8 cellular contexts compared by ENCODE assay signal in genomic region chr10:96586419-96587254, GRCh38. TPM values are rescaled to one million over a fixed set of nuclear protein-coding genes. Genes with fewer than 3 reads are reported as not detected.
A peak's percentile ranks its signal among the peaks of the same experiment; 100 is the strongest.
DNase-seq lines count a peak whose midpoint lies in the region; ATAC-seq and TF ChIP-seq lines count a peak whose summit lies in the region.

TM9SF3 (minus strand) TSS chr10:96587012; CDS start chr10:96586835, 177 bp downstream.

- H3K4me2 ChIP-seq in SU-DHL-6 (ENCODE audit: low read depth, low read length, poor library complexity, severe bottlenecking) (peak within 1 kb of the TSS; percentile 99), trophoblast cell (ENCODE audit: low read length) (peak within 1 kb of the TSS; percentile 98)

- POLR2A ChIA-PET in activated naive CD8-positive, alpha-beta T cell treated with anti-CD3 and anti-CD28 coated beads, Interleukin-2, amount 10 ng/mL, durations not matched to agents 7 days and 5 days (lab: Charles Lee), result interaction anchor here (0.6 to 1.5 kb wide), 6 partner anchors 9 to 430 kb away, joined by 3 to 4 read pairs (median 4); partner anchors contain the start of genes LCOR and TLL2

- no peak within 1 kb of the TSS for H3K23ac ChIP-seq in trophoblast cell (ENCODE audit: low read length)

- peaks cover 26% of the 10 kb centered on the region for H3K4me1 Mint-ChIP-seq in activated naive CD8-positive, alpha-beta T cell treated with anti-CD3 and anti-CD28 coated beads, Interleukin-2, amount 10 ng/mL, durations not matched to agents 7 days and 5 days

- ATAC-seq in activated naive CD8-positive, alpha-beta T cell treated with anti-CD3 and anti-CD28 coated beads, Interleukin-2, amount 10 ng/mL, durations not matched to agents 7 days and 5 days (ENCODE audit: low read depth), result peak; percentile 86

- peak within 1 kb of the TSS; percentile 57 for H2BK12ac ChIP-seq in trophoblast cell (ENCODE audit: low read length)

- peak within 1 kb of the TSS; percentile 92 for H3K4me3 Mint-ChIP-seq in activated naive CD8-positive, alpha-beta T cell treated with anti-CD3 and anti-CD28 coated beads, Interleukin-2, amount 10 ng/mL, durations not matched to agents 7 days and 5 days

- peak within 1 kb of the TSS; percentile 95 for H3K27ac Mint-ChIP-seq in activated naive CD8-positive, alpha-beta T cell treated with anti-CD3 and anti-CD28 coated beads, Interleukin-2, amount 10 ng/mL, durations not matched to agents 7 days and 5 days

- H3K4me1 ChIP-seq in cardiac muscle cell (ENCODE audit: low read depth), result peaks cover 25% of the 10 kb centered on the region
- peaks cover 2 to 5% of the 10 kb centered on the region in 2 experiments for H3K4me1 ChIP-seq in trophoblast cell (ENCODE audit: control insufficient read depth in 1 of 2, insufficient read depth in 2 of 2, low read length in 2 of 2)
- H3K4me1 ChIP-seq in tibial nerve, result peaks cover 0 to 57% (median 24%) of the 10 kb centered on the region in 4 donors

- H4K12ac ChIP-seq in trophoblast cell (ENCODE audit: low read depth, low read length), result peak within 1 kb of the TSS; percentile 99

- H3K18ac ChIP-seq in trophoblast cell (ENCODE audit: low read length), result peak within 1 kb of the TSS; percentile 96

- H3K36me3 ChIP-seq in SU-DHL-6 (ENCODE audit: low read length), result no peaks in the 10 kb centered on the region
- H3K36me3 ChIP-seq in cardiac muscle cell, result no peaks in the 10 kb centered on the region
- H3K36me3 ChIP-seq in trophoblast cell (ENCODE audit: control insufficient read depth in 1 of 2, insufficient read depth in 2 of 2, low read length in 2 of 2), result peaks cover 0 to 1% of the 10 kb centered on the region in 2 experiments
- no peaks in the 10 kb centered on the region for H3K36me3 ChIP-seq in tibial nerve

- peaks cover 14% of the 10 kb centered on the region for H3K79me1 ChIP-seq in trophoblast cell (ENCODE audit: low read length)

- H3K9me3 ChIP-seq in SU-DHL-6 (ENCODE audit: insufficient read depth, low read length) (no peaks in the 10 kb centered on the region), cardiac muscle cell (ENCODE audit: low read depth) (no peaks in the 10 kb centered on the region), trophoblast cell (ENCODE audit: insufficient read depth, low read depth, low read length) (no peaks in the 10 kb centered on the region), tibial nerve (no peaks in the 10 kb centered on the region)

- in situ Hi-C loops in G401 (cut with HindIII; ENCODE audit: low sequenced_read_pairs), result no loop called here

- no CpG with 5 or more reads among the region's 107 CpGs for WGBS in trophoblast cell (ENCODE audit: extremely low coverage, insufficient coverage, insufficient read length)
- WGBS in tibial nerve, 2 donors, result 1% methylated on average over 32 to 67 of the region's 107 CpGs

- H3K79me2 ChIP-seq in SU-DHL-6 (ENCODE audit: insufficient read depth, low read length) (peaks cover 50% of the 10 kb centered on the region), trophoblast cell (ENCODE audit: control insufficient read depth, insufficient read depth, low read length, poor library complexity) (peaks cover 20% of the 10 kb centered on the region)

- H3K14ac ChIP-seq in trophoblast cell (ENCODE audit: low read length), result peak within 1 kb of the TSS; percentile 99

- H2BK5ac ChIP-seq in trophoblast cell (ENCODE audit: low read depth, low read length, poor library complexity), result peak within 1 kb of the TSS; percentile 97

- peak within 1 kb of the TSS; percentile 96 for H2BK120ac ChIP-seq in trophoblast cell (ENCODE audit: insufficient read depth, low read length, poor library complexity)

- H3K9me3 Mint-ChIP-seq in activated naive CD8-positive, alpha-beta T cell treated with anti-CD3 and anti-CD28 coated beads, Interleukin-2, amount 10 ng/mL, durations not matched to agents 7 days and 5 days, result no peaks in the 10 kb centered on the region

- H3K27me3 ChIP-seq in SU-DHL-6 (ENCODE audit: low read length) (no peaks in the 10 kb centered on the region), cardiac muscle cell (no peaks in the 10 kb centered on the region), trophoblast cell (ENCODE audit: insufficient read depth, low read length) (no peaks in the 10 kb centered on the region), tibial nerve (no peaks in the 10 kb centered on the region)

- TF ChIP-seq CTCF in SU-DHL-6 (IDR thresholded peaks at IDR 0.05; ENCODE audit: insufficient read depth, low read length, poor library complexity, severe bottlenecking), result no peak
- no peak for TF ChIP-seq CTCF in cardiac muscle cell (IDR thresholded peaks at IDR 0.05; ENCODE audit: low read depth, low read length)
- peak in 2 of 5 experiments; percentile 50 to 53 for TF ChIP-seq CTCF in tibial nerve (IDR thresholded peaks at IDR 0.05)

- peak; percentile 88 for DNase-seq in G401 (ENCODE audit: low spot score)
- DNase-seq in H4 (ENCODE audit: low spot score), result peak; percentile 85
- DNase-seq in M059J (ENCODE audit: low read depth), result peak; percentile 88
- DNase-seq in activated naive CD8-positive, alpha-beta T cell treated with anti-CD3 and anti-CD28 coated beads, Interleukin-2, amount 10 ng/mL, durations not matched to agents 7 days and 5 days, result peak; percentile 92
- DNase-seq in cardiac muscle cell (ENCODE audit: low read depth in 1 of 2, low spot score in 1 of 2), result peak; percentile 93 to 95
- peak; percentile 79 to 87 for DNase-seq in trophoblast cell
- DNase-seq in tibial nerve (ENCODE audit: low spot score in 2 of 2), result peak; percentile 87 to 89

- TF ChIP-seq POLR2A in tibial nerve (IDR thresholded peaks at IDR 0.05), result peak; percentile 97

- H3K9me2 ChIP-seq in SU-DHL-6 (replicated peaks; ENCODE audit: insufficient read depth, low read length), result no peaks in the 10 kb centered on the region

- peak within 1 kb of the TSS; percentile 91 for H3K9ac ChIP-seq in SU-DHL-6 (ENCODE audit: low read length)
- peak within 1 kb of the TSS; percentile 100 for H3K9ac ChIP-seq in trophoblast cell (ENCODE audit: low read length)

- H3K36me3 Mint-ChIP-seq in activated naive CD8-positive, alpha-beta T cell treated with anti-CD3 and anti-CD28 coated beads, Interleukin-2, amount 10 ng/mL, durations not matched to agents 7 days and 5 days, result peaks cover 12% of the 10 kb centered on the region

- H3K27ac ChIP-seq in SU-DHL-6 (ENCODE audit: low read depth, low read length), result peak within 1 kb of the TSS; percentile 85
- peak within 1 kb of the TSS; percentile 99 for H3K27ac ChIP-seq in cardiac muscle cell
- H3K27ac ChIP-seq in trophoblast cell (ENCODE audit: low read depth, low read length), result peak within 1 kb of the TSS; percentile 99
- peak within 1 kb of the TSS; percentile 93 to 99 (median 94) for H3K27ac ChIP-seq in tibial nerve

- no peaks in the 10 kb centered on the region for H3K27me3 Mint-ChIP-seq in activated naive CD8-positive, alpha-beta T cell treated with anti-CD3 and anti-CD28 coated beads, Interleukin-2, amount 10 ng/mL, durations not matched to agents 7 days and 5 days

- H2AK5ac ChIP-seq in trophoblast cell (ENCODE audit: low read length), result peak within 1 kb of the TSS; percentile 72

- peaks cover 5% of the 10 kb centered on the region; the same call in 1 of the 2 replicates for H4K20me1 ChIP-seq in SU-DHL-6 (ENCODE audit: low read depth, low read length)

- peak within 1 kb of the TSS; percentile 97 for H3K4ac ChIP-seq in trophoblast cell (ENCODE audit: low read depth, low read length)

- H4K8ac ChIP-seq in trophoblast cell (ENCODE audit: low read depth, low read length), result peak within 1 kb of the TSS; percentile 100

- peaks cover 46% of the 10 kb centered on the region for H3F3A ChIP-seq in SU-DHL-6 (ENCODE audit: insufficient read depth)

- H3K4me3 ChIP-seq in SU-DHL-6 (ENCODE audit: insufficient read depth, low read length, poor library complexity, severe bottlenecking) (peak within 1 kb of the TSS; percentile 81), cardiac muscle cell (peak within 1 kb of the TSS; percentile 62), trophoblast cell (ENCODE audit: low read depth, low read length) (peak within 1 kb of the TSS; percentile 95), tibial nerve (peak within 1 kb of the TSS; percentile 79 to 91 (median 87))

- H2AFZ ChIP-seq in SU-DHL-6 (ENCODE audit: low read depth, low read length, severe bottlenecking), result peak within 1 kb of the TSS; percentile 69
- peak within 1 kb of the TSS; percentile 99 for H2AFZ ChIP-seq in trophoblast cell (ENCODE audit: insufficient read depth, low read length, poor library complexity)

- peak in 1 of 2 donors; percentile 79 for TF ChIP-seq EP300 in tibial nerve (IDR thresholded peaks at IDR 0.05)

- H4K91ac ChIP-seq in trophoblast cell (ENCODE audit: low read depth, low read length), result peak within 1 kb of the TSS; percentile 96

RNA-seq across cellular contexts. Expression of gene TM9SF3, which starts in this region (rescaled TPM):
- total RNA-seq in G401 (2014; rRNA removed; shearing (Covaris generic)), result 39.3 and 64.1 TPM in 2 replicates
- 44.1 and 72.4 TPM in 2 replicates for total RNA-seq in H4 (2014; rRNA removed; shearing (Covaris generic))
- 77.3 and 81.2 TPM in 2 replicates for total RNA-seq in M059J (2014; rRNA removed; shearing (Covaris generic))
- total RNA-seq in activated naive CD8-positive, alpha-beta T cell treated with anti-CD3 and anti-CD28 coated beads, Interleukin-2, amount 10 ng/mL, durations not matched to agents 7 days and 5 days, result 10 to 100 TPM; 72.9 to 75.2 TPM
- total RNA-seq in cardiac muscle cell (39.2 and 47.4 TPM in 2 replicates), tibial nerve (10 to 100 TPM; 79.5 to 98.8 (median 90.2) TPM)
- 62.8 and 73.9 TPM in 2 replicates for polyA plus RNA-seq in cardiac muscle cell
- polyA plus RNA-seq in trophoblast cell (2013), result 90.7 and 96.7 TPM in 2 replicates

Comparison
In these comparisons a context has a peak if more than half of its experiments do, and no peak if none do; other contexts are left out.
1. Peak in every context shown above with its lines: DNase-seq, ATAC-seq, H3K4me3 ChIP-seq and H3K27ac ChIP-seq.